Comparison of ENCODE assay signal across 9 cellular contexts in genomic region chr1:23561813-23562100, GRCh38. TPM values are rescaled to one million over a fixed set of nuclear protein-coding genes. Genes with fewer than 3 reads are reported as not detected.
DNase-seq lines count a peak whose midpoint lies in the region; ATAC-seq and TF ChIP-seq lines count a peak whose summit lies in the region.
"Had no signal": no experiment of that assay in that cellular context is flagged by ENCODE, and none has a peak within 500 bp of the region (broad histone marks: within the 10 kb centered on the region; RNA-seq: fewer than 3 reads in every experiment).

No MANE protein-coding gene starts in this region.

- ATAC-seq in body of pancreas (no peak), thoracic aorta (ENCODE audit: insufficient number of reproducible peaks, low FRiP score, low read depth) (no peak), sciatic nerve (no peak)
- ATAC-seq: activated CD8-positive, alpha-beta memory T cell treated with anti-CD3 and anti-CD28 coated beads, Interleukin-2, amount 10 ng/mL, durations not matched to agents 7 days and 5 days had no signal

- no peak overlapping the region for H3K27ac Mint-ChIP-seq in activated CD4-positive, alpha-beta T cell treated with anti-CD3 and anti-CD28 coated beads, Interleukin-2, amount 10 ng/mL, durations not matched to agents 24 days and 14 days
- H3K27ac Mint-ChIP-seq: activated CD8-positive, alpha-beta memory T cell treated with anti-CD3 and anti-CD28 coated beads, Interleukin-2, amount 10 ng/mL, durations not matched to agents 7 days and 5 days had no signal

- H3K27me3 ChIP-seq in body of pancreas (no peaks in the 10 kb centered on the region), thoracic aorta (replicated peaks; ENCODE audit: insufficient read depth) (no peaks in the 10 kb centered on the region)

- H3K4me3 Mint-ChIP-seq in activated CD4-positive, alpha-beta T cell treated with anti-CD3 and anti-CD28 coated beads, Interleukin-2, amount 10 ng/mL, durations not matched to agents 24 days and 14 days: no peak overlapping the region
- H3K4me3 Mint-ChIP-seq: activated CD8-positive, alpha-beta memory T cell treated with anti-CD3 and anti-CD28 coated beads, Interleukin-2, amount 10 ng/mL, durations not matched to agents 7 days and 5 days had no signal

- DNase-seq in M059J (ENCODE audit: low read depth): peak; percentile 83
- DNase-seq in body of pancreas: no peak
- DNase-seq in lung microvascular endothelial cell (ENCODE audit: low read depth in 2 of 2): peak; percentile 23 to 50
- DNase-seq in thoracic aorta (ENCODE audit: low spot score): no peak
- DNase-seq in NCI-H345 (lab: John Stamatoyannopoulos, UW): no peak
- no peak for DNase-seq in middle frontal gyrus (ENCODE audit: extremely low spot score, low spot score)
- no peak for DNase-seq in sciatic nerve (ENCODE audit: low spot score)
- DNase-seq in activated CD4-positive, alpha-beta T cell treated with anti-CD3 and anti-CD28 coated beads, Interleukin-2, amount 10 ng/mL, durations not matched to agents 24 days and 14 days: no peak
- DNase-seq: activated CD8-positive, alpha-beta memory T cell treated with anti-CD3 and anti-CD28 coated beads, Interleukin-2, amount 10 ng/mL, durations not matched to agents 7 days and 5 days had no signal

- H3K4me1 ChIP-seq in body of pancreas (peaks cover 65% of the 10 kb centered on the region), thoracic aorta (ENCODE audit: control insufficient read depth in 1 of 2, low read depth in 2 of 2) (peaks cover 42 to 63% of the 10 kb centered on the region in 2 donors)

- TF ChIP-seq POLR2A in body of pancreas (IDR thresholded peaks at IDR 0.05): no peak

- 51 to 62% methylated on average over 2 of the region's 2 CpGs for WGBS in body of pancreas, 2 donors

- no peaks in the 10 kb centered on the region for H3K9me3 Mint-ChIP-seq in activated CD4-positive, alpha-beta T cell treated with anti-CD3 and anti-CD28 coated beads, Interleukin-2, amount 10 ng/mL, durations not matched to agents 24 days and 14 days

- H3K27ac ChIP-seq in body of pancreas (peak overlapping the region; percentile 27 to 94 (median 70)), thoracic aorta (peak overlapping the region; percentile 94 to 96)

- intact Hi-C loops in body of pancreas (cut with DNase I): no loop called here
- intact Hi-C loops in sciatic nerve (cut with DNase I): no loop called here
- intact Hi-C loops in activated CD4-positive, alpha-beta T cell treated with anti-CD3 and anti-CD28 coated beads, Interleukin-2, amount 10 ng/mL, durations not matched to agents 24 days and 14 days (cut with micrococcal nuclease): loop anchor here (2.0 kb wide), 1 partner anchor 29 kb away; no protein-coding TSS in a partner anchor

- H3K36me3 ChIP-seq in body of pancreas (replicated peaks in 1 of 2; ENCODE audit: insufficient read depth in 1 of 2, low read depth in 2 of 2): no peaks in the 10 kb centered on the region
- H3K36me3 ChIP-seq in thoracic aorta: peaks cover 13% of the 10 kb centered on the region

- peaks cover 44% of the 10 kb centered on the region for H3K27me3 Mint-ChIP-seq in activated CD4-positive, alpha-beta T cell treated with anti-CD3 and anti-CD28 coated beads, Interleukin-2, amount 10 ng/mL, durations not matched to agents 24 days and 14 days

- TF ChIP-seq CTCF in body of pancreas (IDR thresholded peaks at IDR 0.05): no peak
- no peak for TF ChIP-seq CTCF in thoracic aorta (IDR thresholded peaks at IDR 0.05)

- peaks cover 10% of the 10 kb centered on the region for H3K36me3 Mint-ChIP-seq in activated CD4-positive, alpha-beta T cell treated with anti-CD3 and anti-CD28 coated beads, Interleukin-2, amount 10 ng/mL, durations not matched to agents 24 days and 14 days (ENCODE audit: low read depth)
- H3K36me3 Mint-ChIP-seq: activated CD8-positive, alpha-beta memory T cell treated with anti-CD3 and anti-CD28 coated beads, Interleukin-2, amount 10 ng/mL, durations not matched to agents 7 days and 5 days had no signal

- no peak overlapping the region for H3K4me3 ChIP-seq in body of pancreas
- peak overlapping the region; percentile 93 for H3K4me3 ChIP-seq in thoracic aorta

- H3K9me3 ChIP-seq in body of pancreas (no peaks in the 10 kb centered on the region), thoracic aorta (no peaks in the 10 kb centered on the region)

- H3K4me1 Mint-ChIP-seq in activated CD4-positive, alpha-beta T cell treated with anti-CD3 and anti-CD28 coated beads, Interleukin-2, amount 10 ng/mL, durations not matched to agents 24 days and 14 days: peaks cover 41% of the 10 kb centered on the region

RNA-seq across cellular contexts. Expression of gene ID3, which starts 2.5 kb away (rescaled TPM):
- total RNA-seq in M059J (2014; rRNA removed; shearing (Covaris generic)): 909 and 1,078 TPM in 2 replicates
- 100 to 1,000 TPM in 1 of 2 donors, 10 to 100 TPM in 1; 65.9 to 118 TPM for total RNA-seq in body of pancreas
- 479 and 520 TPM in 2 replicates for total RNA-seq in lung microvascular endothelial cell
- 100 to 1,000 TPM; 309 to 692 TPM for total RNA-seq in thoracic aorta
- total RNA-seq in sciatic nerve: 289 TPM
- 21.2 and 23.5 TPM in 2 replicates for total RNA-seq in activated CD4-positive, alpha-beta T cell treated with anti-CD3 and anti-CD28 coated beads, Interleukin-2, amount 10 ng/mL, durations not matched to agents 24 days and 14 days

RNA-seq across cellular contexts. Expression of gene E2F2, which starts 30.7 kb away (rescaled TPM):
- total RNA-seq in M059J (2014; rRNA removed; shearing (Covaris generic)): 2.8 and 3.6 TPM in 2 replicates
- under 1 TPM in 1 of 2 donors, not detected in 1; under 0.01 TPM for total RNA-seq in body of pancreas
- total RNA-seq in lung microvascular endothelial cell: 0.40 and 0.87 TPM in 2 replicates
- total RNA-seq in thoracic aorta: under 1 TPM; 0.14 to 0.35 TPM
- 2.1 TPM for total RNA-seq in sciatic nerve
- 30.4 and 33.7 TPM in 2 replicates for total RNA-seq in activated CD4-positive, alpha-beta T cell treated with anti-CD3 and anti-CD28 coated beads, Interleukin-2, amount 10 ng/mL, durations not matched to agents 24 days and 14 days

Comparison
In these comparisons a context has a peak if more than half of its experiments do, and no peak if none do; other contexts are left out.
1. DNase-seq: peak in M059J (single experiment) and lung microvascular endothelial cell (2 of 2); none in body of pancreas (0 of 4), thoracic aorta (single experiment), NCI-H345 (single experiment), middle frontal gyrus (single experiment), sciatic nerve (single experiment) and activated CD4-positive, alpha-beta T cell treated with anti-CD3 and anti-CD28 coated beads, Interleukin-2, amount 10 ng/mL, durations not matched to agents 24 days and 14 days (single experiment).